10 cellular contexts compared by ENCODE assay signal in genomic region chr5:6704361-6704851, GRCh38. TPM values are rescaled to one million over a fixed set of nuclear protein-coding genes. Genes with fewer than 3 reads are reported as not detected.
DNase-seq lines count a peak whose midpoint lies in the region; ATAC-seq, FAIRE-seq and TF ChIP-seq lines count a peak whose summit lies in the region.
"Had no signal": no experiment of that assay in that cellular context is flagged by ENCODE, and none has a peak within 500 bp of the region (broad histone marks: within the 10 kb centered on the region; RNA-seq: fewer than 3 reads in every experiment).

No MANE protein-coding gene starts in this region.

- peaks cover 4% of the 10 kb centered on the region for H3K27me3 ChIP-seq in CD8-positive, alpha-beta T cell (ENCODE audit: insufficient read depth, low read length)
- H3K27me3 ChIP-seq: tibial nerve had no signal

- H3K27me3 Mint-ChIP-seq in dendritic cell treated with granulocyte-macrophage colony-stimulating factor and Interleukin-4, amounts not matched to agents 40 ng/mL and 50 ng/mL, for 4 days: peaks cover 28% of the 10 kb centered on the region
- H3K27me3 Mint-ChIP-seq in CD8-positive, alpha-beta T cell (ENCODE audit: low read depth): peaks cover 24% of the 10 kb centered on the region

- peaks cover 9% of the 10 kb centered on the region for H3K9me3 Mint-ChIP-seq in dendritic cell treated with granulocyte-macrophage colony-stimulating factor and Interleukin-4, amounts not matched to agents 40 ng/mL and 50 ng/mL, for 4 days
- no peaks in the 10 kb centered on the region for H3K9me3 Mint-ChIP-seq in CD8-positive, alpha-beta T cell
- H3K9me3 Mint-ChIP-seq: nephron had no signal

- POLR2A ChIA-PET in CD8-positive, alpha-beta T cell (lab: Charles Lee): no interaction called here

- H3K27ac Mint-ChIP-seq in dendritic cell treated with granulocyte-macrophage colony-stimulating factor and Interleukin-4, amounts not matched to agents 40 ng/mL and 50 ng/mL, for 4 days: peak overlapping the region; percentile 46
- H3K27ac Mint-ChIP-seq in CD8-positive, alpha-beta T cell: no peak overlapping the region

- WGBS in mesodermal cell (ENCODE audit: insufficient coverage in 2 of 2), 2 experiments: 61 to 68% methylated on average over 9 to 10 of the region's 11 CpGs

- H3K36me3 Mint-ChIP-seq in dendritic cell treated with granulocyte-macrophage colony-stimulating factor and Interleukin-4, amounts not matched to agents 40 ng/mL and 50 ng/mL, for 4 days (ENCODE audit: low read depth): no peaks in the 10 kb centered on the region
- H3K36me3 Mint-ChIP-seq in CD8-positive, alpha-beta T cell: no peaks in the 10 kb centered on the region

- no peak for TF ChIP-seq CTCF in CD8-positive, alpha-beta T cell (IDR thresholded peaks at IDR 0.05)

- no peak overlapping the region for H3K4me3 Mint-ChIP-seq in dendritic cell treated with granulocyte-macrophage colony-stimulating factor and Interleukin-4, amounts not matched to agents 40 ng/mL and 50 ng/mL, for 4 days
- H3K4me3 Mint-ChIP-seq in CD8-positive, alpha-beta T cell: no peak overlapping the region
- H3K4me3 Mint-ChIP-seq: nephron had no signal

- H3K36me3 ChIP-seq in mesodermal cell (ENCODE audit: control insufficient read depth, insufficient read depth, low read length): no peaks in the 10 kb centered on the region
- H3K36me3 ChIP-seq in CD8-positive, alpha-beta T cell (ENCODE audit: insufficient read depth, low read length): no peaks in the 10 kb centered on the region
- H3K36me3 ChIP-seq: tibial nerve had no signal

- FAIRE-seq in GM19239 (lab: Jason Lieb, UNC): no peak

- CTCF ChIA-PET in CD8-positive, alpha-beta T cell (lab: Charles Lee): no interaction called here

- no peak overlapping the region for H3K4me3 ChIP-seq in mesodermal cell (ENCODE audit: extremely low read depth, insufficient read depth, low read length, poor library complexity, severe bottlenecking)
- H3K4me3 ChIP-seq in CD8-positive, alpha-beta T cell (ENCODE audit: low read depth, low read length): no peak overlapping the region
- H3K4me3 ChIP-seq: tibial nerve had no signal

- no peak for ATAC-seq in CD8-positive, alpha-beta T cell

- H3K4me1 Mint-ChIP-seq in dendritic cell treated with granulocyte-macrophage colony-stimulating factor and Interleukin-4, amounts not matched to agents 40 ng/mL and 50 ng/mL, for 4 days (ENCODE audit: low read depth): peaks cover 37% of the 10 kb centered on the region
- no peaks in the 10 kb centered on the region for H3K4me1 Mint-ChIP-seq in CD8-positive, alpha-beta T cell (ENCODE audit: low read depth)
- H3K4me1 Mint-ChIP-seq: nephron had no signal

- intact Hi-C loops in dendritic cell treated with granulocyte-macrophage colony-stimulating factor and Interleukin-4, amounts not matched to agents 40 ng/mL and 50 ng/mL, for 4 days (cut with micrococcal nuclease): no loop called here
- intact Hi-C loops in CD8-positive, alpha-beta T cell (cut with DNase I, micrococcal nuclease): no loop called here

- H3K9me3 ChIP-seq in mesodermal cell (ENCODE audit: control insufficient read depth, low read length): no peaks in the 10 kb centered on the region
- H3K9me3 ChIP-seq in CD8-positive, alpha-beta T cell (ENCODE audit: low read length): no peaks in the 10 kb centered on the region
- H3K9me3 ChIP-seq: tibial nerve had no signal

- DNase-seq in A172 (ENCODE audit: low spot score): peak; percentile 85
- peak; percentile 83 for DNase-seq in NCI-H226
- DNase-seq in CD8-positive, alpha-beta T cell: no peak
- DNase-seq in GM19239 (ENCODE audit: insufficient read length, low spot score): no peak
- DNase-seq in central memory CD4-positive, alpha-beta T cell: no peak
- no peak for DNase-seq in midbrain (lab: John Stamatoyannopoulos, UW)

- H3K4me1 ChIP-seq in mesodermal cell (ENCODE audit: control insufficient read depth, insufficient read depth, low read length, poor library complexity, severe bottlenecking): peaks cover 29% of the 10 kb centered on the region
- no peaks in the 10 kb centered on the region for H3K4me1 ChIP-seq in CD8-positive, alpha-beta T cell (ENCODE audit: insufficient read depth, low read length)

- H3K27ac ChIP-seq in mesodermal cell (ENCODE audit: low read depth, low read length, severe bottlenecking): peak overlapping the region; percentile 54
- H3K27ac ChIP-seq in CD8-positive, alpha-beta T cell (ENCODE audit: low read depth, low read length): no peak overlapping the region

RNA-seq across cellular contexts. Expression of gene TENT4A, which starts 8.8 kb away (rescaled TPM):
- 7.6 and 7.8 TPM in 2 replicates for total RNA-seq in A172 (2014; rRNA removed; shearing (Covaris generic))
- polyA plus RNA-seq in mesodermal cell (2013, experiment 1 of 2): 19.0 TPM
- 22.3 TPM for polyA plus RNA-seq in mesodermal cell (2013, experiment 2 of 2)
- total RNA-seq in CD8-positive, alpha-beta T cell: 10 to 100 TPM; 39.9 to 42.6 TPM

Comparison
In these comparisons a context has a peak if more than half of its experiments do, and no peak if none do; other contexts are left out.
1. DNase-seq: peak in A172 (single experiment) and NCI-H226 (single experiment); none in CD8-positive, alpha-beta T cell (0 of 7), GM19239 (single experiment), central memory CD4-positive, alpha-beta T cell (single experiment) and midbrain (single experiment).